In the genomic region with DNA sequence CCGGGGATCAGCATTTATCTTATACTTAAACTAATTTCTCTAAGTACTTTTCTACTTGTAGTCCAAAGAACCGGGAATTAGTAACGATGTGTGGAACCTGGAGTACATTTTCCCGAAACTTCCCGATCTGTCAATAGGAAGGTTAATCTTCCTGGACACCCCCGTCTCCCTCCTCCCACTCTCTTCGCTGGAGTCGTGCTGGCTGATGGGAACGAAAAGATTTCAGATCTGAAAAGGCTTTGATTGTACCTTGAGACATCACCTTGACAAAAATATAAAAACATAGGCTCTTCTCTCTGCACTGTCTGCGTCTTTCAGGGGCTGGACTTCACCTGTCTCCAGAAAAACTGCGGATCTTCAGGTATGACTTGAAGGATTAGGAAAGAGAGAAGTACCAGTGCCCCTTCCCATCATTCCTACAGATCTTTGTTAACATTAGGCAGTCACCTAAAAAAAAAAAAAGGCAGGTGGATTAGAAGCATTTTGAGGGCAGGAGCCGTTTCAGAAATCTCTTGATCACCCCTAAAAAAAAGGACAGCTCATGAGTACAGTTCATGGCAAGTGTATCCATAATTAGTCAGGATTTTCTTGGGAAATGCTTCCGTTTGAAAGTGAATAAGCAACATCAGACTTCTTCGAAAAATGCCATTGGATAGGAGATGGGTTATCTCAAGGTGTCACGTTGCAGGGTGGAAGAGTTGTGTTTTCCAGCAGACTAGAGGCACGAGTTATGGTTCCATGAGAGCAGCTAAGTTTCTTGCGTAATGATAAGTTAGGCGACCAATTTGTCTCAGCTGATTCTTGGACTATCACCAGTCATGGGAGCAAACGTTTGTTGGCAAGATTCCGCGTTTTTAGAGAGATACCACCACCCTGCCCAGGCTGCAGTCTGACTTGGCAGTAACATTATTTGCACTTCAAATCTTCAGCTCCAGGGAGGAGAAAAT, we compare ENCODE assay signal across 8 cellular contexts. TPM values are rescaled to one million over a fixed set of nuclear protein-coding genes. Genes with fewer than 3 reads are reported as not detected.
DNase-seq lines count a peak whose midpoint lies in the region; TF ChIP-seq lines count a peak whose summit lies in the region.

No MANE protein-coding gene starts in this region.

- peaks cover 79% of the 10 kb centered on the region for H3K27me3 ChIP-seq in skeletal muscle satellite cell (ENCODE audit: control insufficient read depth, insufficient read depth, low read length)

- in situ Hi-C loops in GM13977 (cut with MboI; ENCODE audit: low pct_unique_long_range_greater_than_20kb, low sequenced_read_pairs, unreplicated experiment): loop anchor here (10.0 to 25.0 kb wide), 2 partner anchors 325 to 643 kb away; no protein-coding TSS in a partner anchor

- DNase-seq in NCI-H510A treated with DMSO at 0.1 percent for 48 hours (lab: John Stamatoyannopoulos, UW): peak; percentile 44
- DNase-seq in NCI-H510A (lab: John Stamatoyannopoulos, UW): no peak
- peak; percentile 36 for DNase-seq in fibroblast of villous mesenchyme (ENCODE audit: low read depth)
- DNase-seq in GM13977 (ENCODE audit: low spot score): no peak
- no peak for DNase-seq in stimulated activated CD4-positive, alpha-beta T cell treated with anti-CD3 and anti-CD28 coated beads, Interleukin-2, amount 100 ng/mL, for 24 hours
- DNase-seq in GM10248 (ENCODE audit: extremely low spot score): no peak

- CTCF ChIA-PET in GM10248 (lab: Yijun Ruan, JAX): interaction anchor here (1.2 kb wide), 2 partner anchors 635 to 826 kb away, joined by 3 to 4 read pairs; no protein-coding TSS in a partner anchor

- H3K4me1 ChIP-seq in skeletal muscle satellite cell (ENCODE audit: control insufficient read depth, insufficient read depth, low read length): peaks cover 9% of the 10 kb centered on the region

- H3K9ac ChIP-seq in skeletal muscle satellite cell (ENCODE audit: low read depth, low read length): no peak overlapping the region

- no peaks in the 10 kb centered on the region for H3K9me3 ChIP-seq in skeletal muscle satellite cell (replicated peaks; ENCODE audit: low read length)

- peak overlapping the region; percentile 81 for H3K4me2 ChIP-seq in skeletal muscle satellite cell (ENCODE audit: low read length)

- no peaks in the 10 kb centered on the region for H3K36me3 ChIP-seq in skeletal muscle satellite cell (ENCODE audit: insufficient read depth, low read length)

- TF ChIP-seq CTCF in WI38 (IDR thresholded peaks at IDR 0.05; ENCODE audit: low read depth, low read length) (no peak), fibroblast of villous mesenchyme (IDR thresholded peaks at IDR 0.05; ENCODE audit: insufficient read depth, low read depth, low read length) (no peak), GM13977 (IDR thresholded peaks at IDR 0.05; ENCODE audit: extremely low read depth, insufficient read depth, missing control alignments) (no peak), GM10248 (IDR thresholded peaks at IDR 0.05; ENCODE audit: control extremely low read depth, extremely low read depth, low read depth, missing control alignments) (no peak)

- H3K4me3 ChIP-seq in WI38 (ENCODE audit: low read depth, low read length) (peak overlapping the region; percentile 56), fibroblast of villous mesenchyme (ENCODE audit: low read depth, low read length) (peak overlapping the region; percentile 59), skeletal muscle satellite cell (ENCODE audit: low read length) (peak overlapping the region; percentile 70)

- POLR2A ChIA-PET in GM10248 (lab: Yijun Ruan, JAX): no interaction called here

RNA-seq across cellular contexts. Expression of a gene that starts 7.8 kb away (rescaled TPM):
- 25.9 and 62.8 TPM in 2 replicates for total RNA-seq in fibroblast of villous mesenchyme
- total RNA-seq in skeletal muscle satellite cell (2012; rRNA removed): 1.5 TPM in 2 replicates

Comparison
In these comparisons a context has a peak if more than half of its experiments do, and no peak if none do; other contexts are left out.
1. DNase-seq: peak in NCI-H510A treated with DMSO at 0.1 percent for 48 hours (single experiment) and fibroblast of villous mesenchyme (single experiment); none in NCI-H510A (single experiment), GM13977 (single experiment), stimulated activated CD4-positive, alpha-beta T cell treated with anti-CD3 and anti-CD28 coated beads, Interleukin-2, amount 100 ng/mL, for 24 hours (0 of 2) and GM10248 (single experiment).
2. Peak in every context shown above with its lines, with median percentiles within 50 percentile points of each other: H3K4me3 ChIP-seq.